ENCODE assay signal across 1 cellular context in genomic region chr5:170273968-170274710, GRCh38.
TF ChIP-seq lines count a peak whose summit lies in the region.

No MANE protein-coding gene starts in this region.

TF ChIP-seq in H1, 55 proteins besides CTCF, POLR2A, EP300 and RAD21 (continued from another document):
- TF ChIP-seq CBX8 (IDR thresholded peaks at IDR 0.05; ENCODE audit: borderline replicate concordance, low read depth, low read length) (no peak), SIRT6 (IDR thresholded peaks at IDR 0.05; ENCODE audit: low read length) (no peak), USF2 (IDR thresholded peaks at IDR 0.05; ENCODE audit: low read length) (no peak), BACH1 (IDR thresholded peaks at IDR 0.05; ENCODE audit: low read length) (no peak), EZH2 (IDR thresholded peaks at IDR 0.05; ENCODE audit: low read depth, low read length, severe bottlenecking) (no peak), SRF (IDR thresholded peaks at IDR 0.05; ENCODE audit: low read depth, low read length) (no peak), TCF12 (IDR thresholded peaks at IDR 0.05; ENCODE audit: low read depth, low read length) (no peak), TEAD4 (IDR thresholded peaks at IDR 0.05; ENCODE audit: low read depth, low read length) (no peak), CHD1 (IDR thresholded peaks at IDR 0.05; ENCODE audit: low read depth, low read length) (no peak), NRF1 (IDR thresholded peaks at IDR 0.05; ENCODE audit: low read depth, low read length) (no peak), CREB1 (IDR thresholded peaks at IDR 0.05) (no peak), SIN3A (conservative IDR thresholded peaks at IDR 0.05 in 1 of 2, IDR thresholded peaks at IDR 0.05 in 1 of 2; ENCODE audit: low read depth in 1 of 2, low read length in 2 of 2) (no peak), YY1 (IDR thresholded peaks at IDR 0.05; ENCODE audit: low read depth, low read length) (no peak)
